Comparison of ENCODE assay signal across 10 cellular contexts in genomic region chr10:44385726-44386438, GRCh38. TPM values are rescaled to one million over a fixed set of nuclear protein-coding genes. Genes with fewer than 3 reads are reported as not detected.
DNase-seq lines count a peak whose midpoint lies in the region; ATAC-seq lines count a peak whose summit lies in the region.
"Had no signal": no experiment of that assay in that cellular context is flagged by ENCODE, and none has a peak within 500 bp of the region (broad histone marks: within the 10 kb centered on the region; RNA-seq: fewer than 3 reads in every experiment).

No MANE protein-coding gene starts in this region.

- H3K36me3 Mint-ChIP-seq in activated CD4-positive, alpha-beta T cell treated with anti-CD3 and anti-CD28 coated beads for 36 hours (ENCODE audit: low read depth): no peaks in the 10 kb centered on the region
- peaks cover 0 to 5% of the 10 kb centered on the region in 2 donors for H3K36me3 Mint-ChIP-seq in activated naive CD4-positive, alpha-beta T cell treated with anti-CD3 and anti-CD28 coated beads, Interleukin-2, amount 50 U/mL, for 72 hours
- no peaks in the 10 kb centered on the region for H3K36me3 Mint-ChIP-seq in stimulated activated memory B cell treated with anti-CD40 and anti-IgM and Interleukin-4, amounts not matched to agents 10 μg/mL and 1 μg/mL and 100 μg/mL, for 72 hours

- no peaks in the 10 kb centered on the region for H3K36me3 ChIP-seq in iPS-20b (ENCODE audit: insufficient read depth, low read depth, low read length)

- H3K4me1 Mint-ChIP-seq in activated CD4-positive, alpha-beta T cell treated with anti-CD3 and anti-CD28 coated beads for 36 hours: peaks cover 3% of the 10 kb centered on the region
- H3K4me1 Mint-ChIP-seq in stimulated activated memory B cell treated with anti-CD40 and anti-IgM and Interleukin-4, amounts not matched to agents 10 μg/mL and 1 μg/mL and 100 μg/mL, for 72 hours: peaks cover 6% of the 10 kb centered on the region

- H3K27me3 ChIP-seq in iPS-20b (ENCODE audit: insufficient read depth, low read length): peaks cover 41% of the 10 kb centered on the region

- no peaks in the 10 kb centered on the region for H3K9me3 Mint-ChIP-seq in activated CD4-positive, alpha-beta T cell treated with anti-CD3 and anti-CD28 coated beads for 36 hours (ENCODE audit: low read depth)
- no peaks in the 10 kb centered on the region for H3K9me3 Mint-ChIP-seq in activated naive CD4-positive, alpha-beta T cell treated with anti-CD3 and anti-CD28 coated beads, Interleukin-2, amount 50 U/mL, for 72 hours
- H3K9me3 Mint-ChIP-seq in stimulated activated memory B cell treated with anti-CD40 and anti-IgM and Interleukin-4, amounts not matched to agents 10 μg/mL and 1 μg/mL and 100 μg/mL, for 72 hours: no peaks in the 10 kb centered on the region
- H3K9me3 Mint-ChIP-seq: central memory CD8-positive, alpha-beta T cell had no signal

- intact Hi-C loops in activated CD4-positive, alpha-beta T cell treated with anti-CD3 and anti-CD28 coated beads for 36 hours (cut with DNase I, micrococcal nuclease): loop anchor here (1.0 to 5.0 kb wide), 4 partner anchors 476 to 715 kb away; no protein-coding TSS in a partner anchor

- no peak overlapping the region for H3K27ac Mint-ChIP-seq in activated CD4-positive, alpha-beta T cell treated with anti-CD3 and anti-CD28 coated beads for 36 hours
- H3K27ac Mint-ChIP-seq in activated naive CD4-positive, alpha-beta T cell treated with anti-CD3 and anti-CD28 coated beads, Interleukin-2, amount 50 U/mL, for 72 hours: no peak overlapping the region
- H3K27ac Mint-ChIP-seq in stimulated activated memory B cell treated with anti-CD40 and anti-IgM and Interleukin-4, amounts not matched to agents 10 μg/mL and 1 μg/mL and 100 μg/mL, for 72 hours: no peak overlapping the region

- no peak overlapping the region for H3K4me3 Mint-ChIP-seq in activated CD4-positive, alpha-beta T cell treated with anti-CD3 and anti-CD28 coated beads for 36 hours
- peak overlapping the region; percentile 23 for H3K4me3 Mint-ChIP-seq in stimulated activated memory B cell treated with anti-CD40 and anti-IgM and Interleukin-4, amounts not matched to agents 10 μg/mL and 1 μg/mL and 100 μg/mL, for 72 hours
- H3K4me3 Mint-ChIP-seq: central memory CD8-positive, alpha-beta T cell had no signal

- DNase-seq in activated CD4-positive, alpha-beta T cell treated with anti-CD3 and anti-CD28 coated beads for 36 hours: peak; percentile 7
- no peak for DNase-seq in activated CD4-positive, alpha-beta T cell treated with anti-CD3 and anti-CD28 coated beads for 48 hours
- peak; percentile 6 to 48 for DNase-seq in activated naive CD4-positive, alpha-beta T cell treated with anti-CD3 and anti-CD28 coated beads, Interleukin-2, amount 50 U/mL, for 72 hours (ENCODE audit: low spot score in 2 of 2)
- DNase-seq in NCI-H345 (lab: John Stamatoyannopoulos, UW) (no peak), SKM-1 treated with dmso at 0.1 percent for 144 hours (lab: John Stamatoyannopoulos, UW; ENCODE audit: unreplicated experiment) (no peak)
- DNase-seq: NCI-H1105 treated with DMSO at 0.1 percent for 48 hours had no signal

- H3K4me3 ChIP-seq in iPS-20b (ENCODE audit: low read length): peak overlapping the region; percentile 64

- POLR2A ChIA-PET in activated CD4-positive, alpha-beta T cell treated with anti-CD3 and anti-CD28 coated beads for 36 hours (lab: Charles Lee): no interaction called here

- no peaks in the 10 kb centered on the region for H3K9me3 ChIP-seq in iPS-20b (ENCODE audit: insufficient read depth, low read depth, low read length)

- H3K4me1 ChIP-seq in iPS-20b (ENCODE audit: insufficient read depth, low read length): peaks cover 23% of the 10 kb centered on the region

- no peak overlapping the region for H3K27ac ChIP-seq in iPS-20b (ENCODE audit: low read length)

- no peak for ATAC-seq in activated CD4-positive, alpha-beta T cell treated with anti-CD3 and anti-CD28 coated beads for 36 hours
- peak in 1 of 2 donors; percentile 17 for ATAC-seq in activated naive CD4-positive, alpha-beta T cell treated with anti-CD3 and anti-CD28 coated beads, Interleukin-2, amount 50 U/mL, for 72 hours
- ATAC-seq in stimulated activated memory B cell treated with anti-CD40 and anti-IgM and Interleukin-4, amounts not matched to agents 10 μg/mL and 1 μg/mL and 100 μg/mL, for 72 hours: no peak
- ATAC-seq in HG03378 (IDR thresholded peaks at IDR 0.05; ENCODE audit: unreplicated experiment): no peak

- peak overlapping the region; percentile 7; the same call in 1 of the 2 replicates for H3K9ac ChIP-seq in iPS-20b (ENCODE audit: low read depth, low read length)

- peaks cover 30% of the 10 kb centered on the region for H3K27me3 Mint-ChIP-seq in activated CD4-positive, alpha-beta T cell treated with anti-CD3 and anti-CD28 coated beads for 36 hours
- peaks cover 53% of the 10 kb centered on the region for H3K27me3 Mint-ChIP-seq in stimulated activated memory B cell treated with anti-CD40 and anti-IgM and Interleukin-4, amounts not matched to agents 10 μg/mL and 1 μg/mL and 100 μg/mL, for 72 hours

- CTCF ChIA-PET in activated CD4-positive, alpha-beta T cell treated with anti-CD3 and anti-CD28 coated beads for 36 hours (lab: Charles Lee): interaction anchor here (0.7 to 2.4 kb wide), 9 partner anchors 25 to 715 kb away, joined by 3 to 14 read pairs (median 4); no protein-coding TSS in a partner anchor

RNA-seq across cellular contexts. Expression of gene CXCL12, which starts 1.0 kb away (rescaled TPM):
- not detected for total RNA-seq in activated CD4-positive, alpha-beta T cell treated with anti-CD3 and anti-CD28 coated beads for 36 hours
- under 1 TPM in 1 of 2 donors, not detected in 1; 0.88 TPM for total RNA-seq in activated naive CD4-positive, alpha-beta T cell treated with anti-CD3 and anti-CD28 coated beads, Interleukin-2, amount 50 U/mL, for 72 hours

Comparison
In these comparisons a context has a peak if more than half of its experiments do, and no peak if none do; other contexts are left out.
1. DNase-seq: peak in activated CD4-positive, alpha-beta T cell treated with anti-CD3 and anti-CD28 coated beads for 36 hours (single experiment) and activated naive CD4-positive, alpha-beta T cell treated with anti-CD3 and anti-CD28 coated beads, Interleukin-2, amount 50 U/mL, for 72 hours (2 of 2); none in activated CD4-positive, alpha-beta T cell treated with anti-CD3 and anti-CD28 coated beads for 48 hours (single experiment), NCI-H345 (single experiment) and SKM-1 treated with dmso at 0.1 percent for 144 hours (single experiment).